In genomic region chr11:66371627-66372415, GRCh38 we compare ENCODE assay signal across 8 cellular contexts.
DNase-seq lines count a peak whose midpoint lies in the region; ATAC-seq and TF ChIP-seq lines count a peak whose summit lies in the region.

A gene with protein sequence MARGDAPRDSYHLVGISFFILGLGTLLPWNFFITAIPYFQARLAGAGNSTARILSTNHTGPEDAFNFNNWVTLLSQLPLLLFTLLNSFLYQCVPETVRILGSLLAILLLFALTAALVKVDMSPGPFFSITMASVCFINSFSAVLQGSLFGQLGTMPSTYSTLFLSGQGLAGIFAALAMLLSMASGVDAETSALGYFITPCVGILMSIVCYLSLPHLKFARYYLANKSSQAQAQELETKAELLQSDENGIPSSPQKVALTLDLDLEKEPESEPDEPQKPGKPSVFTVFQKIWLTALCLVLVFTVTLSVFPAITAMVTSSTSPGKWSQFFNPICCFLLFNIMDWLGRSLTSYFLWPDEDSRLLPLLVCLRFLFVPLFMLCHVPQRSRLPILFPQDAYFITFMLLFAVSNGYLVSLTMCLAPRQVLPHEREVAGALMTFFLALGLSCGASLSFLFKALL (minus strand): TSS chr11:66371760. CDS start chr11:66371591, 169 bp downstream.

- DNase-seq in NCI-H446 treated with DMSO at 0.1 percent for 48 hours (lab: John Stamatoyannopoulos, UW) (peak; percentile 52), midbrain (lab: John Stamatoyannopoulos, UW) (peak; percentile 23)
- peak; percentile 57 to 60 for DNase-seq in activated CD4-positive, alpha-beta T cell treated with anti-CD3 and anti-CD28 coated beads, Interleukin-2, amount 50 U/mL, for 24 hours (ENCODE audit: low read depth in 1 of 2, low spot score in 1 of 2)
- peak; percentile 63 for DNase-seq in effector CD4-positive, alpha-beta T cell
- peak; percentile 73 to 74 for DNase-seq in stimulated activated CD8-positive, alpha-beta memory T cell treated with anti-CD3 and anti-CD28 coated beads, Interleukin-2, amount 100 ng/mL, for 48 hours (ENCODE audit: low read depth in 2 of 2)

- ATAC-seq in GM18505 (IDR thresholded peaks at IDR 0.05; ENCODE audit: unreplicated experiment) (peak; percentile 64), HG03108 (IDR thresholded peaks at IDR 0.05; ENCODE audit: unreplicated experiment) (peak; percentile 75), HG03439 (IDR thresholded peaks at IDR 0.05; ENCODE audit: unreplicated experiment) (no peak)

- peak; percentile 46 for TF ChIP-seq POLR2A in GM18505 (IDR thresholded peaks at IDR 0.05; ENCODE audit: borderline replicate concordance, extremely low read depth, insufficient read depth, insufficient read length)

Comparison
In these comparisons a context has a peak if more than half of its experiments do, and no peak if none do; other contexts are left out.
1. DNase-seq: peak in every context shown above with its lines; median percentile 74 in stimulated activated CD8-positive, alpha-beta memory T cell treated with anti-CD3 and anti-CD28 coated beads, Interleukin-2, amount 100 ng/mL, for 48 hours; 63 in effector CD4-positive, alpha-beta T cell; 58 in activated CD4-positive, alpha-beta T cell treated with anti-CD3 and anti-CD28 coated beads, Interleukin-2, amount 50 U/mL, for 24 hours; 52 in NCI-H446 treated with DMSO at 0.1 percent for 48 hours; 23 in midbrain.